In genomic region chr6:170261643-170262480, GRCh38 we compare ENCODE assay signal across 1 cellular context.
TF ChIP-seq lines count a peak whose summit lies in the region.

No MANE protein-coding gene starts in this region.

TF ChIP-seq in GM23338, 12 proteins besides CTCF, POLR2A, EP300 and RAD21 (continued from another document):
- no peak for TF ChIP-seq ZNF462 (CRISPR knock-in tag; IDR thresholded peaks at IDR 0.05)
- no peak for TF ChIP-seq ETS1 (IDR thresholded peaks at IDR 0.05)
- TF ChIP-seq ZNF114 (CRISPR knock-in tag; IDR thresholded peaks at IDR 0.05), result no peak
- no peak for TF ChIP-seq POLR2AphosphoS5 (IDR thresholded peaks at IDR 0.05; ENCODE audit: low read depth)
- TF ChIP-seq CREB1 (CRISPR knock-in tag; IDR thresholded peaks at IDR 0.05; ENCODE audit: low read depth), result no peak
- TF ChIP-seq JUNB (IDR thresholded peaks at IDR 0.05; ENCODE audit: unreplicated experiment), result no peak
- TF ChIP-seq EZH2 (IDR thresholded peaks at IDR 0.05; ENCODE audit: low read depth, unreplicated experiment), result no peak
- no peak for TF ChIP-seq STAT1 (IDR thresholded peaks at IDR 0.05; ENCODE audit: unreplicated experiment)
